3 cellular contexts compared by ENCODE assay signal in the genomic region with DNA sequence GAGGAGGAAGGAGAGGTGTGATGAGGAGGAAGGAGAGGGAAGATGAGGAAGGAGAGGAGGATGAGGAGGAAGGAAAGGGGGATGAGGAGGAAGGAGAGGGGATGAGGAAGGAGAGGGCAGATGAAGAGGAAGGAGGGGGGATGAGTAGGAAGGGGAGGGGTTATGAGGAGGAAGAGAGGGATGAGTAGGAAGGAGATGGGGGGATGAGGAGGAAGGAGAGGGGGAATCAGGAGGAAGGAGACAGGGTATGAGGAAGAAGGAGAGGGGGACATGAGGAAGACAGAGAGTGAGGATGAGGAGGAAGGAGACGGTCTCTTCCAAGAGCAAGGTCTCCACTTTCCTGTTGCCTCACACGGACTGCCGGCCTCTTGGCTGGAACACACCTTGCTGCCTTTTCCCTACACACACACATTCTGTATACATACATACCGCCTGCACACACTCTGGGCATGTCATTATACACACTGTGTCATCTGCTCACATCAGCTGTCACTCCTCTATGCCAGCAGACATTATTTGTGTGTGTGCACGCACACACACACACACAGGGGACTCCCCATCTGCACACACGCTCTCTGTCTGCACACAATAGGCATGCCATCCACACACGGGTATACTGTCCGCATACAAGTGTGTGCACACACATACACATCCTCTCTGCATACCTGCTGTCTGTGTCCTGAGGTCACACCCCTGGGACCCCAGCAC.
TF ChIP-seq lines count a peak whose summit lies in the region.

No MANE protein-coding gene starts in this region.

TF ChIP-seq in SK-N-SH treated with all-trans-retinoic acid at 6 μM for 48 hours, 23 proteins besides CTCF, POLR2A, EP300 and RAD21 (continues in another document):
- TF ChIP-seq ESRRG (CRISPR knock-in tag; IDR thresholded peaks at IDR 0.05): no peak
- TF ChIP-seq ZC3H10 (CRISPR knock-in tag; IDR thresholded peaks at IDR 0.05): no peak
- no peak for TF ChIP-seq GLIS3 (CRISPR knock-in tag; IDR thresholded peaks at IDR 0.05)
- TF ChIP-seq TCF4 (CRISPR knock-in tag; IDR thresholded peaks at IDR 0.05; ENCODE audit: borderline replicate concordance): no peak
- TF ChIP-seq OSR1 (CRISPR knock-in tag; IDR thresholded peaks at IDR 0.05): no peak
- TF ChIP-seq, protein P1, sequence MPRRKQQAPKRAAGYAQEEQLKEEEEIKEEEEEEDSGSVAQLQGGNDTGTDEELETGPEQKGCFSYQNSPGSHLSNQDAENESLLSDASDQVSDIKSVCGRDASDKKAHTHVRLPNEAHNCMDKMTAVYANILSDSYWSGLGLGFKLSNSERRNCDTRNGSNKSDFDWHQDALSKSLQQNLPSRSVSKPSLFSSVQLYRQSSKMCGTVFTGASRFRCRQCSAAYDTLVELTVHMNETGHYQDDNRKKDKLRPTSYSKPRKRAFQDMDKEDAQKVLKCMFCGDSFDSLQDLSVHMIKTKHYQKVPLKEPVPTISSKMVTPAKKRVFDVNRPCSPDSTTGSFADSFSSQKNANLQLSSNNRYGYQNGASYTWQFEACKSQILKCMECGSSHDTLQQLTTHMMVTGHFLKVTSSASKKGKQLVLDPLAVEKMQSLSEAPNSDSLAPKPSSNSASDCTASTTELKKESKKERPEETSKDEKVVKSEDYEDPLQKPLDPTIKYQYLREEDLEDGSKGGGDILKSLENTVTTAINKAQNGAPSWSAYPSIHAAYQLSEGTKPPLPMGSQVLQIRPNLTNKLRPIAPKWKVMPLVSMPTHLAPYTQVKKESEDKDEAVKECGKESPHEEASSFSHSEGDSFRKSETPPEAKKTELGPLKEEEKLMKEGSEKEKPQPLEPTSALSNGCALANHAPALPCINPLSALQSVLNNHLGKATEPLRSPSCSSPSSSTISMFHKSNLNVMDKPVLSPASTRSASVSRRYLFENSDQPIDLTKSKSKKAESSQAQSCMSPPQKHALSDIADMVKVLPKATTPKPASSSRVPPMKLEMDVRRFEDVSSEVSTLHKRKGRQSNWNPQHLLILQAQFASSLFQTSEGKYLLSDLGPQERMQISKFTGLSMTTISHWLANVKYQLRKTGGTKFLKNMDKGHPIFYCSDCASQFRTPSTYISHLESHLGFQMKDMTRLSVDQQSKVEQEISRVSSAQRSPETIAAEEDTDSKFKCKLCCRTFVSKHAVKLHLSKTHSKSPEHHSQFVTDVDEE (CRISPR knock-in tag; IDR thresholded peaks at IDR 0.05): no peak
- TF ChIP-seq, protein P2, sequence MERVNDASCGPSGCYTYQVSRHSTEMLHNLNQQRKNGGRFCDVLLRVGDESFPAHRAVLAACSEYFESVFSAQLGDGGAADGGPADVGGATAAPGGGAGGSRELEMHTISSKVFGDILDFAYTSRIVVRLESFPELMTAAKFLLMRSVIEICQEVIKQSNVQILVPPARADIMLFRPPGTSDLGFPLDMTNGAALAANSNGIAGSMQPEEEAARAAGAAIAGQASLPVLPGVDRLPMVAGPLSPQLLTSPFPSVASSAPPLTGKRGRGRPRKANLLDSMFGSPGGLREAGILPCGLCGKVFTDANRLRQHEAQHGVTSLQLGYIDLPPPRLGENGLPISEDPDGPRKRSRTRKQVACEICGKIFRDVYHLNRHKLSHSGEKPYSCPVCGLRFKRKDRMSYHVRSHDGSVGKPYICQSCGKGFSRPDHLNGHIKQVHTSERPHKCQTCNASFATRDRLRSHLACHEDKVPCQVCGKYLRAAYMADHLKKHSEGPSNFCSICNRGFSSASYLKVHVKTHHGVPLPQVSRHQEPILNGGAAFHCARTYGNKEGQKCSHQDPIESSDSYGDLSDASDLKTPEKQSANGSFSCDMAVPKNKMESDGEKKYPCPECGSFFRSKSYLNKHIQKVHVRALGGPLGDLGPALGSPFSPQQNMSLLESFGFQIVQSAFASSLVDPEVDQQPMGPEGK (CRISPR knock-in tag; IDR thresholded peaks at IDR 0.05; ENCODE audit: borderline replicate concordance): no peak
- TF ChIP-seq ZFP30 (CRISPR knock-in tag; IDR thresholded peaks at IDR 0.05): no peak
- no peak for TF ChIP-seq ZNF70 (CRISPR knock-in tag; IDR thresholded peaks at IDR 0.05)
- TF ChIP-seq, protein P3, sequence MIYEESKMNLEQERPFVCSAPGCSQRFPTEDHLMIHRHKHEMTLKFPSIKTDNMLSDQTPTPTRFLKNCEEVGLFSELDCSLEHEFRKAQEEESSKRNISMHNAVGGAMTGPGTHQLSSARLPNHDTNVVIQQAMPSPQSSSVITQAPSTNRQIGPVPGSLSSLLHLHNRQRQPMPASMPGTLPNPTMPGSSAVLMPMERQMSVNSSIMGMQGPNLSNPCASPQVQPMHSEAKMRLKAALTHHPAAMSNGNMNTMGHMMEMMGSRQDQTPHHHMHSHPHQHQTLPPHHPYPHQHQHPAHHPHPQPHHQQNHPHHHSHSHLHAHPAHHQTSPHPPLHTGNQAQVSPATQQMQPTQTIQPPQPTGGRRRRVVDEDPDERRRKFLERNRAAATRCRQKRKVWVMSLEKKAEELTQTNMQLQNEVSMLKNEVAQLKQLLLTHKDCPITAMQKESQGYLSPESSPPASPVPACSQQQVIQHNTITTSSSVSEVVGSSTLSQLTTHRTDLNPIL (CRISPR knock-in tag; IDR thresholded peaks at IDR 0.05; ENCODE audit: low read depth): no peak
- no peak for TF ChIP-seq ZFP3 (CRISPR knock-in tag; IDR thresholded peaks at IDR 0.05)
- TF ChIP-seq ARNTL (CRISPR knock-in tag; IDR thresholded peaks at IDR 0.05; ENCODE audit: borderline replicate concordance, low read depth): no peak

TF ChIP-seq in SK-N-SH, 30 proteins besides CTCF, POLR2A, EP300 and RAD21:
- TF ChIP-seq FOXM1 (IDR thresholded peaks at IDR 0.05; ENCODE audit: low read depth) (no peak), RXRA (IDR thresholded peaks at IDR 0.05; ENCODE audit: borderline replicate concordance, low read depth) (no peak)
TF ChIP-seq in SK-N-SH: peak in this region for 0.

TF ChIP-seq in IMR-90, 13 proteins besides CTCF, POLR2A, EP300 and RAD21:
- TF ChIP-seq BHLHE40 (IDR thresholded peaks at IDR 0.05; ENCODE audit: low read depth, low read length): no peak
- no peak for TF ChIP-seq MXI1 (IDR thresholded peaks at IDR 0.05; ENCODE audit: borderline replicate concordance, low read depth, low read length)
- TF ChIP-seq RFX5 (IDR thresholded peaks at IDR 0.05; ENCODE audit: low read depth, low read length): no peak
- no peak for TF ChIP-seq FOS (IDR thresholded peaks at IDR 0.05; ENCODE audit: low read depth, low read length)
